In genomic region chr3:12483364-12483763, GRCh38 we compare ENCODE assay signal across 8 cellular contexts. TPM values are rescaled to one million over a fixed set of nuclear protein-coding genes. Genes with fewer than 3 reads are reported as not detected.
DNase-seq lines count a peak whose midpoint lies in the region; ATAC-seq, FAIRE-seq and TF ChIP-seq lines count a peak whose summit lies in the region.

No MANE protein-coding gene starts in this region.

- H3K4me3 Mint-ChIP-seq in Calu3 (ENCODE audit: low read depth, unreplicated experiment) (peak overlapping the region; percentile 83), natural killer cell (peak overlapping the region; percentile 94)

- H3K27me3 Mint-ChIP-seq in Calu3 (ENCODE audit: unreplicated experiment) (no peaks in the 10 kb centered on the region), natural killer cell (ENCODE audit: low read depth in 2 of 2) (no peaks in the 10 kb centered on the region)

- POLR2A ChIA-PET in HEK293T (lab: Yijun Ruan, JAX): interaction anchor here (1.1 to 2.2 kb wide), 6 partner anchors 25 to 348 kb away, joined by 3 to 9 read pairs (median 5); partner anchors contain the start of gene MKRN2

- peaks cover 2% of the 10 kb centered on the region for H3K36me3 ChIP-seq in bronchial epithelial cell (ENCODE audit: control insufficient read depth, insufficient read depth, low read length)

- no peak overlapping the region for H3K4me3 ChIP-seq in bronchial epithelial cell (ENCODE audit: low read depth, low read length)

- CTCF ChIA-PET in Calu3 (lab: Charles Lee) (interaction anchor here (1.0 to 2.4 kb wide), 3 partner anchors 296 to 348 kb away, joined by 3 to 7 read pairs (median 3); no protein-coding TSS in a partner anchor), HEK293T (lab: Yijun Ruan, JAX) (interaction anchor here (0.7 to 2.0 kb wide), 4 partner anchors 10 to 348 kb away, joined by 3 to 6 read pairs (median 4); no protein-coding TSS in a partner anchor)

- FAIRE-seq in bronchial epithelial cell (lab: Jason Lieb, UNC): no peak

- H3K27me3 ChIP-seq in bronchial epithelial cell (ENCODE audit: control insufficient read depth, insufficient read depth, low read length): no peaks in the 10 kb centered on the region

- DNase-seq in Calu3 (no peak), LoVo (ENCODE audit: low spot score) (peak; percentile 31), bronchial epithelial cell (ENCODE audit: low read depth) (peak; percentile 18), natural killer cell (no peak), posterior cingulate gyrus (no peak), HEK293T (ENCODE audit: extremely low spot score) (no peak), NCI-H2107 treated with DMSO at 0.1 percent for 48 hours (lab: John Stamatoyannopoulos, UW; ENCODE audit: unreplicated experiment) (no peak)
- DNase-seq in stimulated activated CD4-positive, alpha-beta T cell treated with anti-CD3 and anti-CD28 coated beads, Interleukin-2, amount 100 ng/mL, for 24 hours: no peak

- H3K36me3 Mint-ChIP-seq in Calu3 (ENCODE audit: insufficient read depth, unreplicated experiment) (peaks cover 21% of the 10 kb centered on the region), natural killer cell (no peaks in the 10 kb centered on the region)

- TF ChIP-seq CTCF in Calu3 (IDR thresholded peaks at IDR 0.05; ENCODE audit: unreplicated experiment) (no peak), bronchial epithelial cell (IDR thresholded peaks at IDR 0.05; ENCODE audit: insufficient read depth, low read length, severe bottlenecking) (no peak), natural killer cell (IDR thresholded peaks at IDR 0.05) (no peak)

- H3K9me3 Mint-ChIP-seq in Calu3 (ENCODE audit: low read depth, unreplicated experiment): no peaks in the 10 kb centered on the region
- H3K9me3 Mint-ChIP-seq in natural killer cell: no peaks in the 10 kb centered on the region

- intact Hi-C loops in Calu3 (cut with micrococcal nuclease; ENCODE audit: unreplicated experiment): loop anchor here (5.0 kb wide), 2 partner anchors 36 to 196 kb away; partner anchors contain the start of gene PPARG
- intact Hi-C loops in natural killer cell (cut with micrococcal nuclease): no loop called here
- intact Hi-C loops in posterior cingulate gyrus (cut with DNase I): loop anchor here (5.0 to 10.0 kb wide), 2 partner anchors 291 to 639 kb away; partner anchors contain the start of gene TAMM41

- H3K27ac Mint-ChIP-seq in Calu3 (ENCODE audit: unreplicated experiment): no peak overlapping the region
- H3K27ac Mint-ChIP-seq in natural killer cell: peak overlapping the region; percentile 93 to 94

- no peak for ATAC-seq in natural killer cell

- H3K4me1 Mint-ChIP-seq in Calu3 (ENCODE audit: low read depth, unreplicated experiment) (peaks cover 55% of the 10 kb centered on the region), natural killer cell (peaks cover 29 to 31% of the 10 kb centered on the region in 2 donors)

- no TSS peak for BruUV-seq in Calu3 (replicated peaks; lab: Mats Ljungman, UMichigan)

TF ChIP-seq in HEK293T, 16 proteins besides CTCF, POLR2A, EP300 and RAD21:
- no peak for TF ChIP-seq FOXA1 (IDR thresholded peaks at IDR 0.05)
- no peak for TF ChIP-seq ARNT (IDR thresholded peaks at IDR 0.05)
- no peak for TF ChIP-seq HDGF (IDR thresholded peaks at IDR 0.05; ENCODE audit: borderline replicate concordance)
- no peak for TF ChIP-seq FOXM1 (IDR thresholded peaks at IDR 0.05; ENCODE audit: borderline replicate concordance)

RNA-seq across cellular contexts. Expression of gene TSEN2, which starts 0.9 kb away (rescaled TPM):
- total RNA-seq in Calu3 (2022) (26.7 and 32.0 TPM in 2 replicates), bronchial epithelial cell (16.6 and 21.3 TPM in 2 replicates), natural killer cell (10 to 100 TPM in 1 of 3 donors, 1 to 10 TPM in 2; 4.1 to 11.4 (median 5.7) TPM)

Comparison
In these comparisons a context has a peak if more than half of its experiments do, and no peak if none do; other contexts are left out.
1. DNase-seq: peak in LoVo (single experiment) and bronchial epithelial cell (single experiment); none in Calu3 (single experiment), natural killer cell (single experiment), posterior cingulate gyrus (0 of 10), HEK293T (single experiment), stimulated activated CD4-positive, alpha-beta T cell treated with anti-CD3 and anti-CD28 coated beads, Interleukin-2, amount 100 ng/mL, for 24 hours (0 of 2) and NCI-H2107 treated with DMSO at 0.1 percent for 48 hours (single experiment).